In the genomic region with DNA sequence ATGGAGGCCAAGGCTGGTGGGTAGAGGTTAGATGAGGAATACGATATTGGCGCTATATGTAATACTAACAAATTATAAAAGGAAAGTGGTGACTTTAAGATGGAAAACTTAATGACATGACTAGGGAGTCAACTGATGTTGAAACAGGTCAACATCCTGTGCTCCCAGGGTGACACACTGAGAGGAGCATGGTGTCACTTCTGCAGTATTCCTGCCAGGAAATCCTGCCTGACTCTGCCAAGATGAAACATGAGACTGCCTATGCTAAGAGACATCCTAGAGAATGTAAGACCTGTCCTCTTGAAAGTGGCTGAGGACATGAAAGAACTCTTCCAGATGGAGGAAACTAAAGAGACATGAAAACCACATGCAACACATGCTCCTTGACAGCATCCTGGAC, we compare ENCODE assay signal across 12 cellular contexts.
"Had no signal": no experiment of that assay in that cellular context is flagged by ENCODE, and none has a peak within 500 bp of the region (broad histone marks: within the 10 kb centered on the region; RNA-seq: fewer than 3 reads in every experiment).

No MANE protein-coding gene starts in this region.

- H3K9me3 Mint-ChIP-seq: activated naive CD4-positive, alpha-beta T cell treated with anti-CD3 and anti-CD28 coated beads, Interleukin-2, amount 50 U/mL, for 24 hours; endodermal cell; immature natural killer cell; nephron progenitor cell had no signal

- H3K4me1 ChIP-seq: body of pancreas, left lung had no signal

- H3K9me3 ChIP-seq: body of pancreas, left lung had no signal

- H3K4me1 Mint-ChIP-seq: activated naive CD4-positive, alpha-beta T cell treated with anti-CD3 and anti-CD28 coated beads, Interleukin-2, amount 50 U/mL, for 24 hours; endodermal cell; immature natural killer cell had no signal

- H3K27ac ChIP-seq: body of pancreas, left lung, skin epidermis had no signal

- H3K27me3 ChIP-seq: body of pancreas, left lung had no signal

- H3K4me3 ChIP-seq: body of pancreas, left lung, skin epidermis had no signal

- H3K27ac Mint-ChIP-seq: activated naive CD4-positive, alpha-beta T cell treated with anti-CD3 and anti-CD28 coated beads, Interleukin-2, amount 50 U/mL, for 24 hours; endodermal cell; immature natural killer cell; nephron progenitor cell had no signal

- DNase-seq: activated effector memory CD4-positive, alpha-beta T cell treated with Interleukin-2 at 50 U/mL for 16 hours; activated T-cell treated with anti-CD3 and anti-CD28 coated beads, Interleukin-2, amount 50 U/mL, for 1 hour; amniotic stem cell; body of pancreas; cerebellar nuclear complex; endodermal cell; immature natural killer cell; left lung; mesendoderm; nephron progenitor cell had no signal

- H3K4me3 Mint-ChIP-seq: activated naive CD4-positive, alpha-beta T cell treated with anti-CD3 and anti-CD28 coated beads, Interleukin-2, amount 50 U/mL, for 24 hours; endodermal cell; immature natural killer cell; nephron progenitor cell had no signal

- H3K36me3 Mint-ChIP-seq: activated naive CD4-positive, alpha-beta T cell treated with anti-CD3 and anti-CD28 coated beads, Interleukin-2, amount 50 U/mL, for 24 hours had no signal
